Comparison of ENCODE assay signal across 8 cellular contexts in the genomic region with DNA sequence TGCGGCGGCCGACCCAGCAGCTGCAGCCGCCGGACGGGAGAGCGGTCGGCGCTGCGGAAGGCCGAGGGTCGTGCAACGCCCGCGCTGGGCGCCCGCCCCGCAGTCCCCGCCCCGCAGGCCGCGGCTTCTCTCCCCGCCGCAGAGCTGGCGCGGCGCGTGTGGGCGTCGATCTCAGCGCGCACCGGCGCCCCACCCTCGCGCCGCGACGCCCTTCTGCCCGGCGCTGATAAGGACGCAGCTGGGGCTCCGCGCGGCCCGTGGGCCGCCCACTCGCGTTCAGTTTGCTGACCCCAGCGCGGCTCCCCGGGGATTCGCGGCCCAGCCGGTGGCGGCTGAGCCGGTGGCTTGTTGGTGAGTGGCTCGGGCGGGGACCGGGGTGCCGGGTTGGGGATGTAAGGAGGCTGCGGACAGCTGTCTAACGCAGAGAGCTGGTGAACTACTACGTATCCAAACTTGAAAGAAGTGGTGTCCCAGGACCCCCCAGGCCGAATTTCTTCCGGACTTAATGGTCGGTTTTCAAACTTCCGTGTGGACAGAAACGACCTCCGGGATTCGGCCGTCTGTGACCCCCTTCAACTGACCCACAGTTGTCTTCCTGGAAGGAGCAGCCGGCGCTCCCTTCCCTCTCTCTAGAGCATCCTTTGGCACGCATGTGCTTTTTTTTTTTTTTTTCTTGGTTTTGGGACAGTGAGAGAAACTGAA. TPM values are rescaled to one million over a fixed set of nuclear protein-coding genes. Genes with fewer than 3 reads are reported as not detected.
DNase-seq lines count a peak whose midpoint lies in the region; ATAC-seq and TF ChIP-seq lines count a peak whose summit lies in the region.

No MANE protein-coding gene starts in this region.

- H3F3A ChIP-seq in DOHH2 (ENCODE audit: control insufficient read depth, insufficient read depth) = no peaks in the 10 kb centered on the region

- no peak for TF ChIP-seq CTCF in DOHH2 (IDR thresholded peaks at IDR 0.05; ENCODE audit: low read depth, low read length, poor library complexity, severe bottlenecking)
- TF ChIP-seq CTCF in HEK293 (tag by site-specific recombination; IDR thresholded peaks at IDR 0.05) = no peak

- peak; percentile 26 for DNase-seq in SW480 (ENCODE audit: low spot score)
- no peak for DNase-seq in effector memory CD4-positive, alpha-beta T cell
- peak; percentile 23 to 52 for DNase-seq in lung microvascular endothelial cell (ENCODE audit: low read depth in 2 of 2)
- DNase-seq in activated effector memory CD4-positive, alpha-beta T cell treated with anti-CD3 and anti-CD28 coated beads, Interleukin-2, amount 50 U/mL, for 16 hours = no peak

- POLR2A ChIA-PET in HEK293 (lab: Yijun Ruan, JAX) = no interaction called here

- H3K9ac ChIP-seq in subcutaneous abdominal adipose tissue (ENCODE audit: low read length in 5 of 5) = no peak overlapping the region

- H3K27me3 ChIP-seq in DOHH2 (ENCODE audit: control insufficient read depth, low read length) (peaks cover 74% of the 10 kb centered on the region), subcutaneous abdominal adipose tissue (ENCODE audit: control insufficient read depth in 5 of 5, insufficient read depth in 4 of 5, low read length in 5 of 5) (peaks cover 4 to 34% (median 27%) of the 10 kb centered on the region in 5 donors)
- peaks cover 18% of the 10 kb centered on the region for H3K27me3 ChIP-seq in effector memory CD4-positive, alpha-beta T cell (replicated peaks; ENCODE audit: control insufficient read depth, insufficient read depth, low read length, poor library complexity, severe bottlenecking)

- H3K9me2 ChIP-seq in DOHH2 (replicated peaks; ENCODE audit: control insufficient read depth, low read length) = no peaks in the 10 kb centered on the region

- H3K79me2 ChIP-seq in DOHH2 (ENCODE audit: control insufficient read depth, low read length) = no peaks in the 10 kb centered on the region

- CTCF ChIA-PET in HEK293 (lab: Yijun Ruan, JAX) = no interaction called here

- no peaks in the 10 kb centered on the region for H4K20me1 ChIP-seq in DOHH2 (ENCODE audit: control insufficient read depth, insufficient read depth, low read depth, low read length)

- no peaks in the 10 kb centered on the region for H3K36me3 ChIP-seq in DOHH2 (ENCODE audit: control insufficient read depth, low read length)
- no peaks in the 10 kb centered on the region for H3K36me3 ChIP-seq in HEK293 (ENCODE audit: control insufficient read depth in 2 of 2, insufficient read depth in 1 of 2, low read length in 2 of 2)
- H3K36me3 ChIP-seq in effector memory CD4-positive, alpha-beta T cell (ENCODE audit: control insufficient read depth, insufficient read depth, low read length) = no peaks in the 10 kb centered on the region
- H3K36me3 ChIP-seq in subcutaneous abdominal adipose tissue (ENCODE audit: control insufficient read depth in 5 of 5, insufficient read depth in 5 of 5, low read length in 5 of 5) = no peaks in the 10 kb centered on the region

- H3K4me2 ChIP-seq in DOHH2 (ENCODE audit: low read length) = peak overlapping the region; percentile 45

- H3K4me1 ChIP-seq in DOHH2 (ENCODE audit: control insufficient read depth, low read length) (peaks cover 8% of the 10 kb centered on the region), HEK293 (ENCODE audit: control insufficient read depth, insufficient read depth, low read length) (no peaks in the 10 kb centered on the region), subcutaneous abdominal adipose tissue (ENCODE audit: control insufficient read depth in 5 of 5, insufficient read depth in 5 of 5, low read length in 5 of 5) (peaks cover 0 to 36% (median 29%) of the 10 kb centered on the region in 5 donors)
- peaks cover 10% of the 10 kb centered on the region for H3K4me1 ChIP-seq in effector memory CD4-positive, alpha-beta T cell (ENCODE audit: control insufficient read depth, insufficient read depth, low read length, poor library complexity, severe bottlenecking)

- ATAC-seq in GM19455 (IDR thresholded peaks at IDR 0.05; ENCODE audit: unreplicated experiment) = no peak

- H3K4me3 ChIP-seq in DOHH2 (ENCODE audit: low read length) = peak overlapping the region; percentile 38; the same call in 1 of the 2 replicates
- peak overlapping the region; percentile 67 for H3K4me3 ChIP-seq in HEK293 (ENCODE audit: low read depth, low read length)
- H3K4me3 ChIP-seq in effector memory CD4-positive, alpha-beta T cell (ENCODE audit: insufficient read depth, low read depth, low read length, poor library complexity, severe bottlenecking) = peak overlapping the region; percentile 67
- H3K4me3 ChIP-seq in subcutaneous abdominal adipose tissue (ENCODE audit: low read depth in 1 of 5, low read length in 5 of 5) = peak overlapping the region; percentile 62 to 78 (median 70)

- no peaks in the 10 kb centered on the region; the same call in 1 of the 2 replicates for H3K9me3 ChIP-seq in DOHH2 (ENCODE audit: control insufficient read depth, insufficient read depth, low read length)
- H3K9me3 ChIP-seq in HEK293 (ENCODE audit: control insufficient read depth, insufficient read depth, low read depth, low read length) = no peaks in the 10 kb centered on the region
- no peaks in the 10 kb centered on the region for H3K9me3 ChIP-seq in effector memory CD4-positive, alpha-beta T cell (ENCODE audit: control insufficient read depth, low read length)
- no peaks in the 10 kb centered on the region for H3K9me3 ChIP-seq in subcutaneous abdominal adipose tissue (ENCODE audit: control insufficient read depth in 5 of 5, low read length in 5 of 5)

- H3K27ac ChIP-seq in DOHH2 (ENCODE audit: low read depth, low read length) = no peak overlapping the region
- peak overlapping the region; percentile 19; the same call in 1 of the 2 replicates for H3K27ac ChIP-seq in HEK293 (ENCODE audit: extremely low read depth, low read depth, low read length)
- no peak overlapping the region for H3K27ac ChIP-seq in effector memory CD4-positive, alpha-beta T cell (ENCODE audit: insufficient read depth, low read length, poor library complexity, severe bottlenecking)
- no peak overlapping the region for H3K27ac ChIP-seq in subcutaneous abdominal adipose tissue (ENCODE audit: low read depth, low read length)

TF ChIP-seq in HEK293, 187 proteins besides CTCF, POLR2A, EP300 and RAD21 (continues in another document):
- TF ChIP-seq BCL11B (tag by site-specific recombination; IDR thresholded peaks at IDR 0.05; ENCODE audit: low read depth) (no peak), ELK4 (IDR thresholded peaks at IDR 0.05; ENCODE audit: borderline replicate concordance, low read depth, low read length) (no peak), PRDM1 (tag by site-specific recombination; IDR thresholded peaks at IDR 0.05) (no peak), ZBTB8A (tag by site-specific recombination; IDR thresholded peaks at IDR 0.05) (peak; percentile 76), ZXDB (tag by site-specific recombination; IDR thresholded peaks at IDR 0.05) (no peak), ZNF423 (tag by site-specific recombination; IDR thresholded peaks at IDR 0.05) (no peak), ZNF596 (tag by site-specific recombination; IDR thresholded peaks at IDR 0.05) (no peak), ZNF148 (tag by site-specific recombination; IDR thresholded peaks at IDR 0.05; ENCODE audit: borderline replicate concordance) (no peak), ZNF266 (tag by site-specific recombination; IDR thresholded peaks at IDR 0.05; ENCODE audit: low read depth) (no peak), KLF1 (tag by site-specific recombination; IDR thresholded peaks at IDR 0.05) (0 out of 2 replicates have a peak, but pooled peaks have one; percentile 29), ZNF776 (tag by site-specific recombination; IDR thresholded peaks at IDR 0.05; ENCODE audit: borderline replicate concordance) (no peak), BCL6B (tag by site-specific recombination; IDR thresholded peaks at IDR 0.05) (no peak), ZNF140 (tag by site-specific recombination; IDR thresholded peaks at IDR 0.05) (no peak), ZFHX2 (tag by site-specific recombination; conservative IDR thresholded peaks at IDR 0.05) (peak; percentile 72), ZNF785 (tag by site-specific recombination; IDR thresholded peaks at IDR 0.05) (no peak)

RNA-seq across cellular contexts. Expression of gene FHDC1, which starts 1.6 kb away (rescaled TPM):
- 0.22 and 0.60 TPM in 2 replicates for total RNA-seq in lung microvascular endothelial cell

Comparison
In these comparisons a context has a peak if more than half of its experiments do, and no peak if none do; other contexts are left out.
1. DNase-seq: peak in SW480 (single experiment) and lung microvascular endothelial cell (2 of 2); none in effector memory CD4-positive, alpha-beta T cell (0 of 3) and activated effector memory CD4-positive, alpha-beta T cell treated with anti-CD3 and anti-CD28 coated beads, Interleukin-2, amount 50 U/mL, for 16 hours (single experiment).
2. Peak in every context shown above with its lines, with median percentiles within 50 percentile points of each other: H3K4me3 ChIP-seq.